18 cellular contexts compared by ENCODE assay signal in genomic region chr16:14669776-14670175, GRCh38. TPM values are rescaled to one million over a fixed set of nuclear protein-coding genes. Genes with fewer than 3 reads are reported as not detected.
DNase-seq lines count a peak whose midpoint lies in the region; ATAC-seq, FAIRE-seq and TF ChIP-seq lines count a peak whose summit lies in the region.
"Had no signal": no experiment of that assay in that cellular context is flagged by ENCODE, and none has a peak within 500 bp of the region (broad histone marks: within the 10 kb centered on the region; RNA-seq: fewer than 3 reads in every experiment).

No MANE protein-coding gene starts in this region.

- no peaks in the 10 kb centered on the region for H3K27me3 Mint-ChIP-seq in activated CD8-positive, alpha-beta T cell treated with anti-CD3 and anti-CD28 coated beads for 36 hours
- peaks cover 0 to 2% (median 0%) of the 10 kb centered on the region in 3 donors for H3K27me3 Mint-ChIP-seq in immature natural killer cell (ENCODE audit: low read depth in 3 of 3)

- POLR2A ChIA-PET in activated CD8-positive, alpha-beta T cell treated with anti-CD3 and anti-CD28 coated beads for 36 hours (lab: Charles Lee), result interaction anchor here (1.0 kb wide), 1 partner anchor 30 kb away, joined by 3 read pairs; no protein-coding TSS in a partner anchor

- H3K4me1 ChIP-seq in small intestine (ENCODE audit: control insufficient read depth in 2 of 2, insufficient read depth in 1 of 2, low read depth in 1 of 2, low read length in 1 of 2), result peaks cover 3 to 14% of the 10 kb centered on the region in 2 donors
- H3K4me1 ChIP-seq: heart right ventricle had no signal

- peak; percentile 93 for ATAC-seq in esophagus mucosa
- ATAC-seq in activated CD8-positive, alpha-beta T cell treated with anti-CD3 and anti-CD28 coated beads for 36 hours, result no peak

- peak overlapping the region; percentile 14 to 88 for H3K27ac ChIP-seq in small intestine (ENCODE audit: low read depth in 1 of 2, low read length in 1 of 2)
- H3K27ac ChIP-seq: epithelial cell of prostate, heart right ventricle, HL-60 had no signal

- DNase-seq in DMS53 (lab: John Stamatoyannopoulos, UW) (peak; percentile 18), DMS53 treated with DMSO at 0.1 percent for 48 hours (lab: John Stamatoyannopoulos, UW; ENCODE audit: unreplicated experiment) (no peak), NCI-H69 (lab: John Stamatoyannopoulos, UW) (peak; percentile 98), small intestine (peak; percentile 95), immature natural killer cell (no peak), putamen (ENCODE audit: low spot score) (no peak)
- DNase-seq in activated CD8-positive, alpha-beta T cell treated with anti-CD3 and anti-CD28 coated beads for 36 hours, result no peak
- DNase-seq: 8988T; activated CD8-positive, alpha-beta memory T cell treated with anti-CD3 and anti-CD28 coated beads for 24 hours; activated naive CD4-positive, alpha-beta T cell treated with anti-CD3 and anti-CD28 coated beads for 36 hours; heart right ventricle; NCI-H510A treated with DMSO at 0.1 percent for 48 hours; SHP77 treated with DMSO at 0.1 percent for 48 hours had no signal

- H3K4me1 Mint-ChIP-seq in activated CD8-positive, alpha-beta T cell treated with anti-CD3 and anti-CD28 coated beads for 36 hours (ENCODE audit: low read depth), result peaks cover 4% of the 10 kb centered on the region
- peaks cover 3 to 17% of the 10 kb centered on the region in 2 donors for H3K4me1 Mint-ChIP-seq in immature natural killer cell

- no peaks in the 10 kb centered on the region for H3K9me3 Mint-ChIP-seq in activated CD8-positive, alpha-beta T cell treated with anti-CD3 and anti-CD28 coated beads for 36 hours
- H3K9me3 Mint-ChIP-seq in immature natural killer cell, result no peaks in the 10 kb centered on the region
- H3K9me3 Mint-ChIP-seq: activated naive CD4-positive, alpha-beta T cell treated with anti-CD3 and anti-CD28 coated beads for 36 hours had no signal

- FAIRE-seq in small intestine (lab: Jason Lieb, UNC), result no peak

- no peak overlapping the region for H3K4me3 ChIP-seq in small intestine (ENCODE audit: low read depth in 1 of 2, low read length in 2 of 2)
- H3K4me3 ChIP-seq: heart right ventricle had no signal

- CTCF ChIA-PET in activated CD8-positive, alpha-beta T cell treated with anti-CD3 and anti-CD28 coated beads for 36 hours (lab: Charles Lee), result no interaction called here

- TF ChIP-seq CTCF in activated CD8-positive, alpha-beta T cell treated with anti-CD3 and anti-CD28 coated beads for 36 hours (IDR thresholded peaks at IDR 0.05), result no peak

- no peak overlapping the region for H3K27ac Mint-ChIP-seq in activated CD8-positive, alpha-beta T cell treated with anti-CD3 and anti-CD28 coated beads for 36 hours
- H3K27ac Mint-ChIP-seq in immature natural killer cell, result peak overlapping the region in 2 of 6 donors; percentile 24 to 34
- H3K27ac Mint-ChIP-seq: activated naive CD4-positive, alpha-beta T cell treated with anti-CD3 and anti-CD28 coated beads for 36 hours had no signal

- no peaks in the 10 kb centered on the region for H3K9me3 ChIP-seq in small intestine (ENCODE audit: control insufficient read depth, low read depth)
- H3K9me3 ChIP-seq: heart right ventricle had no signal

- WGBS in small intestine, 3 donors, result 11 to 64% (median 25%) methylated on average over 4 of the region's 4 CpGs

- intact Hi-C loops in activated CD8-positive, alpha-beta T cell treated with anti-CD3 and anti-CD28 coated beads for 36 hours (cut with micrococcal nuclease), result no loop called here

- H3K36me3 Mint-ChIP-seq in activated CD8-positive, alpha-beta T cell treated with anti-CD3 and anti-CD28 coated beads for 36 hours (ENCODE audit: low read depth), result peaks cover 38% of the 10 kb centered on the region
- H3K36me3 Mint-ChIP-seq in immature natural killer cell, result peaks cover 10 to 36% (median 14%) of the 10 kb centered on the region in 3 donors

- no peak overlapping the region for H3K4me3 Mint-ChIP-seq in activated CD8-positive, alpha-beta T cell treated with anti-CD3 and anti-CD28 coated beads for 36 hours
- no peak overlapping the region for H3K4me3 Mint-ChIP-seq in immature natural killer cell
- H3K4me3 Mint-ChIP-seq: activated naive CD4-positive, alpha-beta T cell treated with anti-CD3 and anti-CD28 coated beads for 36 hours had no signal

- peaks cover 10 to 13% of the 10 kb centered on the region in 2 donors for H3K36me3 ChIP-seq in small intestine (ENCODE audit: control insufficient read depth in 2 of 2, insufficient read depth in 2 of 2, low read length in 2 of 2)

- H3K27me3 ChIP-seq in small intestine (ENCODE audit: control insufficient read depth in 2 of 2, insufficient read depth in 2 of 2, low read length in 2 of 2), result no peaks in the 10 kb centered on the region

RNA-seq across cellular contexts. Expression of gene PLA2G10, which starts 24.3 kb away (rescaled TPM):
- total RNA-seq in esophagus mucosa, result not detected
- polyA plus RNA-seq in small intestine (1 to 10 TPM; 5.7 to 8.0 (median 6.9) TPM), immature natural killer cell (not detected)
- not detected for total RNA-seq in activated CD8-positive, alpha-beta T cell treated with anti-CD3 and anti-CD28 coated beads for 36 hours
- total RNA-seq: activated naive CD4-positive, alpha-beta T cell treated with anti-CD3 and anti-CD28 coated beads for 36 hours; heart right ventricle; liver; temporal lobe had no signal
- polyA plus RNA-seq: liver had no signal

RNA-seq across cellular contexts. Expression of gene NPIPA3, which starts 33.4 kb away (rescaled TPM):
- total RNA-seq in esophagus mucosa, result 1.8 TPM
- 1 to 10 TPM in 1 of 3 donors, under 1 TPM in 1, not detected in 1; 0.21 to 1.6 TPM for polyA plus RNA-seq in small intestine
- total RNA-seq in activated CD8-positive, alpha-beta T cell treated with anti-CD3 and anti-CD28 coated beads for 36 hours, result 1 to 10 TPM; 3.0 to 3.5 TPM
- not detected for polyA plus RNA-seq in immature natural killer cell

RNA-seq across cellular contexts. Expression of gene BFAR, which starts 37.0 kb away (rescaled TPM):
- total RNA-seq in esophagus mucosa, result 27.3 TPM
- polyA plus RNA-seq in small intestine (10 to 100 TPM; 38.9 to 45.1 (median 42.3) TPM), immature natural killer cell (10 to 100 TPM; 33.7 to 48.0 (median 44.2) TPM)
- total RNA-seq in activated CD8-positive, alpha-beta T cell treated with anti-CD3 and anti-CD28 coated beads for 36 hours, result 10 to 100 TPM; 53.4 to 58.4 TPM

RNA-seq across cellular contexts. Expression of gene PARN, which starts 39.7 kb away (rescaled TPM):
- 22.5 TPM for total RNA-seq in esophagus mucosa
- polyA plus RNA-seq in small intestine, result 10 to 100 TPM; 11.1 to 16.3 (median 15.2) TPM
- total RNA-seq in activated CD8-positive, alpha-beta T cell treated with anti-CD3 and anti-CD28 coated beads for 36 hours, result 10 to 100 TPM; 43.0 to 45.6 TPM
- 10 to 100 TPM; 36.3 to 60.4 (median 52.9) TPM for polyA plus RNA-seq in immature natural killer cell

Comparison
In these comparisons a context has a peak if more than half of its experiments do, and no peak if none do; other contexts are left out.
1. DNase-seq: peak in DMS53 (single experiment), NCI-H69 (single experiment) and small intestine (single experiment); none in DMS53 treated with DMSO at 0.1 percent for 48 hours (single experiment), activated CD8-positive, alpha-beta T cell treated with anti-CD3 and anti-CD28 coated beads for 36 hours (single experiment), immature natural killer cell (0 of 3) and putamen (single experiment).